8 cellular contexts compared by ENCODE assay signal in the genomic region with DNA sequence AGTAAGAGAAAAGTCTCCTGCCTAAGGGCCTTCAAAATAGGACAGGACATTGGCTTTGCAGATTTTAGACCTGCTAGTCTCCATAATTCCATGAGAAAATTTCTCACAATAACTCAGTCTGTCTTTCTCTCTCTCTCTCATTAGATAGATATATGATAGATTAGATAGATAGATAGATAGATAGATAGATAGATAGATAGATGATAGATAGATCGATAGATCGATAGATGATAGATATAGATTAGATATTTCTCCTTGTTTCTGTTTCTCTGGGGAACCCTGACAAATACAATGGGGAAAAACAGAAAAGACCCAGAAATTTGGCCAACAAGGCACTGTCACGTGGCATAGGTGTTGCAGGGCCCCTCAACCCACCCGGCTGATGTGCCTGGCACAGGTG.
"Had no signal": no experiment of that assay in that cellular context is flagged by ENCODE, and none has a peak within 500 bp of the region (broad histone marks: within the 10 kb centered on the region; RNA-seq: fewer than 3 reads in every experiment).

No MANE protein-coding gene starts in this region.

- ATAC-seq: GM12878 had no signal

- DNase-seq: GDM1, GF-D8 had no signal

- H3K4me3 ChIP-seq: GM12878 had no signal

- FAIRE-seq: G401.6, GM12878, GM12891, GM12892, GM18507, GM19239 had no signal
